Comparison of ENCODE assay signal across 1 cellular context in the genomic region with DNA sequence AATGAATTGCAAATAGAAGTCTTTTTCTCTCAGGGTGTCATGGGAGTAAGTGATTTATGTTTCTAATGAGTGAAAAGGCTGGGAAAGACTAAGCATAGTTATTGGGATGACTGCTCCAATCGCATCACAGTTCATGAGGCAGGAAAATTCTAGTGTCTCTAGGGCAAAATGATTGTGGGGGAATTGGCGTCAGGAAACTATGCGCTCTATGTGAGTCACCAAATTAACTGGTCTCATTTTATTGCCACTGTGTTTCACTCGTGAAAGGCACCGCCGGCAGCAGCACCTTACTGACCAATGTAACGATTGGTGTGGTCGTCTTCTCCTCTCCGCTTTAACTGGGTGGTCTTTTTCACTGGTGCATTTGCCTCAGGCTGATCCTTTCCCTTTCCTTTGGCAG.
TF ChIP-seq lines count a peak whose summit lies in the region.

No MANE protein-coding gene starts in this region.

TF ChIP-seq in HEK293, 187 proteins besides CTCF, POLR2A, EP300 and RAD21 (continued from another document):
- TF ChIP-seq, protein P1, sequence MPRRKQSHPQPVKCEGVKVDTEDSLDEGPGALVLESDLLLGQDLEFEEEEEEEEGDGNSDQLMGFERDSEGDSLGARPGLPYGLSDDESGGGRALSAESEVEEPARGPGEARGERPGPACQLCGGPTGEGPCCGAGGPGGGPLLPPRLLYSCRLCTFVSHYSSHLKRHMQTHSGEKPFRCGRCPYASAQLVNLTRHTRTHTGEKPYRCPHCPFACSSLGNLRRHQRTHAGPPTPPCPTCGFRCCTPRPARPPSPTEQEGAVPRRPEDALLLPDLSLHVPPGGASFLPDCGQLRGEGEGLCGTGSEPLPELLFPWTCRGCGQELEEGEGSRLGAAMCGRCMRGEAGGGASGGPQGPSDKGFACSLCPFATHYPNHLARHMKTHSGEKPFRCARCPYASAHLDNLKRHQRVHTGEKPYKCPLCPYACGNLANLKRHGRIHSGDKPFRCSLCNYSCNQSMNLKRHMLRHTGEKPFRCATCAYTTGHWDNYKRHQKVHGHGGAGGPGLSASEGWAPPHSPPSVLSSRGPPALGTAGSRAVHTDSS (tag by site-specific recombination; IDR thresholded peaks at IDR 0.05): no peak
- TF ChIP-seq, protein P2, sequence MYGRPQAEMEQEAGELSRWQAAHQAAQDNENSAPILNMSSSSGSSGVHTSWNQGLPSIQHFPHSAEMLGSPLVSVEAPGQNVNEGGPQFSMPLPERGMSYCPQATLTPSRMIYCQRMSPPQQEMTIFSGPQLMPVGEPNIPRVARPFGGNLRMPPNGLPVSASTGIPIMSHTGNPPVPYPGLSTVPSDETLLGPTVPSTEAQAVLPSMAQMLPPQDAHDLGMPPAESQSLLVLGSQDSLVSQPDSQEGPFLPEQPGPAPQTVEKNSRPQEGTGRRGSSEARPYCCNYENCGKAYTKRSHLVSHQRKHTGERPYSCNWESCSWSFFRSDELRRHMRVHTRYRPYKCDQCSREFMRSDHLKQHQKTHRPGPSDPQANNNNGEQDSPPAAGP (tag by site-specific recombination; IDR thresholded peaks at IDR 0.05): no peak
- TF ChIP-seq ZNF239 (tag by site-specific recombination; IDR thresholded peaks at IDR 0.05) (no peak), FEZF1 (tag by site-specific recombination; IDR thresholded peaks at IDR 0.05) (peak; percentile 89), ZEB2 (tag by site-specific recombination; IDR thresholded peaks at IDR 0.05) (0 out of 2 replicates have a peak, but pooled peaks have one; percentile 28), ZNF600 (tag by site-specific recombination; IDR thresholded peaks at IDR 0.05) (peak; percentile 18; the same call in 1 of the 2 replicates), ZNF561 (tag by site-specific recombination; IDR thresholded peaks at IDR 0.05; ENCODE audit: borderline replicate concordance) (no peak), ZNF292 (tag by site-specific recombination; IDR thresholded peaks at IDR 0.05; ENCODE audit: borderline replicate concordance, low read depth) (no peak), PRDM1 (tag by site-specific recombination; IDR thresholded peaks at IDR 0.05) (peak; percentile 83), ZNF792 (tag by site-specific recombination; IDR thresholded peaks at IDR 0.05) (no peak)
- TF ChIP-seq, protein P3, sequence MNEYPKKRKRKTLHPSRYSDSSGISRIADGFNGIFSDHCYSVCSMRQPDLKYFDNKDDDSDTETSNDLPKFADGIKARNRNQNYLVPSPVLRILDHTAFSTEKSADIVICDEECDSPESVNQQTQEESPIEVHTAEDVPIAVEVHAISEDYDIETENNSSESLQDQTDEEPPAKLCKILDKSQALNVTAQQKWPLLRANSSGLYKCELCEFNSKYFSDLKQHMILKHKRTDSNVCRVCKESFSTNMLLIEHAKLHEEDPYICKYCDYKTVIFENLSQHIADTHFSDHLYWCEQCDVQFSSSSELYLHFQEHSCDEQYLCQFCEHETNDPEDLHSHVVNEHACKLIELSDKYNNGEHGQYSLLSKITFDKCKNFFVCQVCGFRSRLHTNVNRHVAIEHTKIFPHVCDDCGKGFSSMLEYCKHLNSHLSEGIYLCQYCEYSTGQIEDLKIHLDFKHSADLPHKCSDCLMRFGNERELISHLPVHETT (tag by site-specific recombination; IDR thresholded peaks at IDR 0.05): no peak
